Comparison of ENCODE assay signal across 18 cellular contexts in the genomic region with DNA sequence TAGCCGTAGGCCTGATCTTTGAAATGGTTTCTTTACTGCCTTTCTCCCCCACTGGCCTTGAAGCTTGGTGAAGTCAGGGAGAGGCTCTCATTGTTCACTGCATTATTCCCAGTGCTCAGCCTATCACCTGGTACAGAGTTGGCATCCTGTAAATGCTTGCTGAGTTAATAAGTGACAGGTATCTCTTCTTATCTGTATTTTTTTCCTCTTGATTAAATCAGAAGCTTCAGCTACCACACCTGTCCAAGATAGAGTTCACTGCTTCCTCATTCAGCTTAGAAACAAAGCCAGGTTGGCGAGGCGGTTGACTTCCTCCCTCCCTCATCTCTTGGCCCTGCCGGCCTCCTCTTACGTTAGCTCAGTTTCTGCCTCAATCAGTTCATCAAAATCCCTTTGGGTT.
A peak's percentile ranks its signal among the peaks of the same experiment; 100 is the strongest.
DNase-seq lines count a peak whose midpoint lies in the region; ATAC-seq and TF ChIP-seq lines count a peak whose summit lies in the region.
"Had no signal": no experiment of that assay in that cellular context is flagged by ENCODE, and none has a peak within 500 bp of the region (broad histone marks: within the 10 kb centered on the region; RNA-seq: fewer than 3 reads in every experiment).

No MANE protein-coding gene starts in this region.

- peaks cover 8% of the 10 kb centered on the region for H3K27me3 Mint-ChIP-seq in GM23338 (ENCODE audit: insufficient read depth, low read depth, poor library complexity)

- TF ChIP-seq POLR2A in transverse colon (IDR thresholded peaks at IDR 0.05) (peak; percentile 22), ovary (IDR thresholded peaks at IDR 0.05) (no peak)

- no TSS peak for BruUV-seq in OCI-LY7 (replicated peaks; lab: Mats Ljungman, UMichigan)

- no peaks in the 10 kb centered on the region for H3K4me1 Mint-ChIP-seq in GM23338

- in situ Hi-C loops in transverse colon (cut with MboI; ENCODE audit: low pct_ligation_motif_present in 1 of 4, low pct_unique_long_range_greater_than_20kb in 1 of 4, low sequenced_read_pairs in 3 of 4) = no loop called here

- H3K4me1 ChIP-seq in GM23338 (ENCODE audit: insufficient read depth) = no peaks in the 10 kb centered on the region
- peaks cover 12% of the 10 kb centered on the region for H3K4me1 ChIP-seq in OCI-LY7 (ENCODE audit: insufficient read depth, low read length, poor library complexity, severe bottlenecking)
- peaks cover 0 to 24% (median 9%) of the 10 kb centered on the region in 4 donors for H3K4me1 ChIP-seq in transverse colon
- no peaks in the 10 kb centered on the region for H3K4me1 ChIP-seq in ovary (ENCODE audit: insufficient read depth)
- no peaks in the 10 kb centered on the region for H3K4me1 ChIP-seq in SJCRH30
- H3K4me1 ChIP-seq: gastroesophageal sphincter, left ventricle myocardium inferior had no signal

- H3K4me3 Mint-ChIP-seq in GM23338 = no peak overlapping the region
- H3K4me3 Mint-ChIP-seq: T-helper 2 cell treated with Interferon-gamma antibody and Interleukin-4, amounts not matched to agents 5 μg/mL and 100 μg/mL, for 36 hours had no signal

- no peak for TF ChIP-seq EP300 in transverse colon (IDR thresholded peaks at IDR 0.05; ENCODE audit: low read depth)
- no peak for TF ChIP-seq EP300 in ovary (IDR thresholded peaks at IDR 0.05)

- no peaks in the 10 kb centered on the region for H3K27me3 ChIP-seq in GM23338 (ENCODE audit: insufficient read depth)
- no peaks in the 10 kb centered on the region for H3K27me3 ChIP-seq in transverse colon
- no peaks in the 10 kb centered on the region for H3K27me3 ChIP-seq in ovary
- H3K27me3 ChIP-seq in SJCRH30 = no peaks in the 10 kb centered on the region
- H3K27me3 ChIP-seq: gastroesophageal sphincter had no signal

- no peaks in the 10 kb centered on the region for H3K9me3 Mint-ChIP-seq in GM23338
- H3K9me3 Mint-ChIP-seq: T-helper 2 cell treated with Interferon-gamma antibody and Interleukin-4, amounts not matched to agents 5 μg/mL and 100 μg/mL, for 36 hours had no signal

- intact Hi-C loops in OCI-LY7 (cut with micrococcal nuclease; ENCODE audit: unreplicated experiment) = no loop called here
- intact Hi-C loops in left colon (cut with DNase I, micrococcal nuclease) = no loop called here
- intact Hi-C loops in transverse colon (cut with DNase I; ENCODE audit: low total_unique reads) = no loop called here
- intact Hi-C loops in ovary (cut with DNase I) = loop anchor here in 1 of 4 donors (1.0 kb wide), 1 partner anchor 24 kb away; no protein-coding TSS in a partner anchor

- H3K79me2 ChIP-seq in GM23338 (replicated peaks; ENCODE audit: insufficient read depth) (no peaks in the 10 kb centered on the region), OCI-LY7 (ENCODE audit: insufficient read depth, low read depth, low read length) (no peaks in the 10 kb centered on the region)

- H3K9me2 ChIP-seq in GM23338 (ENCODE audit: insufficient read depth) = no peaks in the 10 kb centered on the region; the same call in 1 of the 2 replicates
- no peaks in the 10 kb centered on the region for H3K9me2 ChIP-seq in OCI-LY7 (ENCODE audit: insufficient read depth, low read length)

- POLR2A ChIA-PET in OCI-LY7 (lab: Charles Lee) = interaction anchor here (0.6 to 1.7 kb wide), 3 partner anchors 11 to 30 kb away, joined by 3 to 4 read pairs (median 3); no protein-coding TSS in a partner anchor

- H3K36me3 ChIP-seq in GM23338 (ENCODE audit: insufficient read depth) (no peaks in the 10 kb centered on the region), OCI-LY7 (ENCODE audit: insufficient read depth, low read length) (no peaks in the 10 kb centered on the region), transverse colon (no peaks in the 10 kb centered on the region), ovary (no peaks in the 10 kb centered on the region), SJCRH30 (no peaks in the 10 kb centered on the region)
- H3K36me3 ChIP-seq: gastroesophageal sphincter, left ventricle myocardium inferior had no signal

- H3K4me2 ChIP-seq in GM23338 (no peak overlapping the region), OCI-LY7 (ENCODE audit: low read length) (peak overlapping the region; percentile 17; the same call in 1 of the 2 replicates)

- H2AFZ ChIP-seq in GM23338 (peak overlapping the region; percentile 87; the same call in 1 of the 2 replicates), OCI-LY7 (ENCODE audit: low read length) (peak overlapping the region; percentile 83; the same call in 1 of the 2 replicates)

- H3K27ac Mint-ChIP-seq in GM23338 = no peak overlapping the region
- H3K27ac Mint-ChIP-seq: activated T-helper 2 cell treated with anti-CD3 and anti-CD28 coated beads, Interferon-gamma antibody, Interleukin-2, Interleukin-4, amounts not matched to agents 10 μg/mL and 5 μg/mL and 100 μg/mL, durations not matched to agents 14 hours and 24 hours and 36 hours; T-helper 2 cell treated with Interferon-gamma antibody and Interleukin-4, amounts not matched to agents 5 μg/mL and 100 μg/mL, for 36 hours had no signal

- DNase-seq in GM23338 (ENCODE audit: low spot score) = no peak
- peak; percentile 53 for DNase-seq in OCI-LY7 (ENCODE audit: low spot score)
- DNase-seq in left colon = peak; percentile 68 to 69
- peak; percentile 54 for DNase-seq in transverse colon
- DNase-seq in ovary = no peak
- DNase-seq in activated CD4-positive, alpha-beta T cell treated with anti-CD3 and anti-CD28 coated beads for 48 hours = no peak
- DNase-seq in SJCRH30 = no peak
- DNase-seq: activated CD4-positive, CD25-positive, alpha-beta regulatory T cell; DMS153; left ventricle myocardium inferior; NCI-H2029; NCI-H510A; SIG-M5; stimulated activated CD4-positive, alpha-beta T cell treated with anti-CD3 and anti-CD28 coated beads, Interleukin-4, amount 100 ng/mL, for 1 hour had no signal

- ATAC-seq in GM23338 (no peak), left colon (peak; percentile 93)
- ATAC-seq: esophagus mucosa, gastroesophageal sphincter had no signal

- H3K4me3 ChIP-seq in GM23338 = no peak overlapping the region
- H3K4me3 ChIP-seq in OCI-LY7 (ENCODE audit: low read depth, low read length, poor library complexity, severe bottlenecking) = no peak overlapping the region
- no peak overlapping the region for H3K4me3 ChIP-seq in transverse colon
- H3K4me3 ChIP-seq in ovary = no peak overlapping the region
- H3K4me3 ChIP-seq in SJCRH30 = no peak overlapping the region
- H3K4me3 ChIP-seq: gastroesophageal sphincter, left ventricle myocardium inferior had no signal

- 45 to 68% methylated on average over 4 to 5 of the region's 5 CpGs for WGBS in transverse colon (ENCODE audit: low coverage in 1 of 2), 2 donors
- 83 to 85% (median 84%) methylated on average over 5 of the region's 5 CpGs for WGBS in ovary, 3 donors

- no peaks in the 10 kb centered on the region for H3F3A ChIP-seq in GM23338 (replicated peaks; ENCODE audit: low read depth)

- H4K20me1 ChIP-seq in GM23338 (replicated peaks; ENCODE audit: insufficient read depth) (no peaks in the 10 kb centered on the region), OCI-LY7 (ENCODE audit: insufficient read depth, low read length) (no peaks in the 10 kb centered on the region)

- TF ChIP-seq CTCF in GM23338 (conservative IDR thresholded peaks at IDR 0.05; ENCODE audit: low read depth in 2 of 2) = no peak
- no peak for TF ChIP-seq CTCF in OCI-LY7 (conservative IDR thresholded peaks at IDR 0.05; ENCODE audit: low read length)
- TF ChIP-seq CTCF in transverse colon (IDR thresholded peaks at IDR 0.05) = no peak
- no peak for TF ChIP-seq CTCF in ovary (IDR thresholded peaks at IDR 0.05)

- H3K9me3 ChIP-seq in OCI-LY7 (ENCODE audit: low read length) = no peaks in the 10 kb centered on the region
- no peaks in the 10 kb centered on the region for H3K9me3 ChIP-seq in transverse colon
- no peaks in the 10 kb centered on the region for H3K9me3 ChIP-seq in ovary
- peaks cover 5% of the 10 kb centered on the region; the same call in 1 of the 2 replicates for H3K9me3 ChIP-seq in SJCRH30 (replicated peaks)
- H3K9me3 ChIP-seq: gastroesophageal sphincter, left ventricle myocardium inferior had no signal

- H3K27ac ChIP-seq in GM23338 (ENCODE audit: low read depth) = no peak overlapping the region
- H3K27ac ChIP-seq in OCI-LY7 (ENCODE audit: low read depth, low read length, poor library complexity, severe bottlenecking) = no peak overlapping the region
- H3K27ac ChIP-seq in transverse colon = peak overlapping the region; percentile 40 to 69 (median 64)
- H3K27ac ChIP-seq in ovary = no peak overlapping the region
- H3K27ac ChIP-seq in SJCRH30 = no peak overlapping the region
- H3K27ac ChIP-seq: gastroesophageal sphincter, left ventricle myocardium inferior had no signal

- CTCF ChIA-PET in OCI-LY7 (lab: Charles Lee; ENCODE audit: unreplicated experiment) = interaction anchor here (1.5 kb wide), 1 partner anchor 11 kb away, joined by 5 read pairs; no protein-coding TSS in a partner anchor

- no peaks in the 10 kb centered on the region for H3K36me3 Mint-ChIP-seq in GM23338 (ENCODE audit: low read depth)

TF ChIP-seq in GM23338, 12 proteins besides CTCF, POLR2A, EP300 and RAD21:
- TF ChIP-seq ZNF114 (CRISPR knock-in tag; IDR thresholded peaks at IDR 0.05) (no peak), EZH2phosphoT487 (IDR thresholded peaks at IDR 0.05; ENCODE audit: unreplicated experiment) (no peak)

Comparison
In these comparisons a context has a peak if more than half of its experiments do, and no peak if none do; other contexts are left out.
1. DNase-seq: peak in OCI-LY7 (single experiment), left colon (2 of 2) and transverse colon (single experiment); none in GM23338 (single experiment), ovary (0 of 5), activated CD4-positive, alpha-beta T cell treated with anti-CD3 and anti-CD28 coated beads for 48 hours (single experiment) and SJCRH30 (0 of 2).
2. H3K27ac ChIP-seq: peak in transverse colon (4 of 4); none in GM23338 (single experiment), OCI-LY7 (single experiment), ovary (0 of 2) and SJCRH30 (single experiment).